ENCODE assay signal across 1 cellular context in the genomic region with DNA sequence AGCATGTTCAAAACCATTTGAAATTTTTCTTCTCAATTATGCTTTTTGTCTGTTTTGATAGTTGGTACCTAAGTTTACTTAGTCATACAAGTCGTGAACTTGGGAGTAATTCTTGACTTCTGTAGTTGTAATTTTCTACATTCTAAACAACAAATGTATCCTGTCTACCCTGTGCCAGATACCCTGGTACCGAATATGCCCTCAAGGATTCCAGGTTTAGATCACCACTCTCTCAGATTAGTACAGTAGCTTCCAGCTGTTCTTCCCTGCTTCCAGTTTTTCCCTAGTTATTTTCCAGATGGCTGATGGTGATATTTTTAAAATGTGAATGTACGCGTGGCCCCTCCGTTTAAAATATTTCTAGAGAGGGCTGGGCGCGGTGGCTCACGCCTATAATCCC.
TF ChIP-seq lines count a peak whose summit lies in the region.

No MANE protein-coding gene starts in this region.

TF ChIP-seq in WTC11, 78 proteins besides CTCF, POLR2A, EP300 and RAD21 (continued from another document):
- TF ChIP-seq USF1 (CRISPR knock-in tag; IDR thresholded peaks at IDR 0.05) = no peak
- no peak for TF ChIP-seq HMGA2 (CRISPR knock-in tag; IDR thresholded peaks at IDR 0.05)
- no peak for TF ChIP-seq RORB (CRISPR knock-in tag; IDR thresholded peaks at IDR 0.05)
- TF ChIP-seq SP1 (CRISPR knock-in tag; conservative IDR thresholded peaks at IDR 0.05) = no peak
- TF ChIP-seq TEAD4 (CRISPR knock-in tag; IDR thresholded peaks at IDR 0.05) = no peak
- no peak for TF ChIP-seq CREB1 (CRISPR knock-in tag; IDR thresholded peaks at IDR 0.05)
- no peak for TF ChIP-seq NFATC4 (CRISPR knock-in tag; IDR thresholded peaks at IDR 0.05)
- TF ChIP-seq ZNF423 (CRISPR knock-in tag; IDR thresholded peaks at IDR 0.05) = no peak
- no peak for TF ChIP-seq ZNF317 (CRISPR knock-in tag; IDR thresholded peaks at IDR 0.05; ENCODE audit: borderline replicate concordance, low read depth)
- TF ChIP-seq ESRRA (CRISPR knock-in tag; IDR thresholded peaks at IDR 0.05; ENCODE audit: borderline replicate concordance) = no peak
